Comparison of ENCODE assay signal across 13 cellular contexts in the genomic region with DNA sequence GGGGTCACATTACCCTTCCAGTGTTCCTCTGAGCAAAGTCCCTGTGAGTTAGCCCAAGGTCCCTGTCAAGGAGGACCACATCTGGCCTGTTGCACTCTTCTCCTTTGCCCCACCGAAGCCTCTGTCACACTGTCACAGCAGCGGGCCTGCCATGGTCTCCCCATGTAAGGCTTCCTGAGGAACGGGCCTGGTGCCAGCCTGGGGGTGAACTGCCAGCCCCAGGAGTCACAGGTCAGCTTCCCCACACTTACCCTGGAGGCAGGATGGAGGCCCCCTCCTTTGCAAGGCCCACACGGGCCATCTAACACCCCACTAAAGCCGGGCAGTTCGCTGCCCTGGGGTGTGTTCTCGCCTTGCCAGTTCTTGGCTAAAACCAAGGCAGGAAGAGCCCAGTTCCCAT. TPM values are rescaled to one million over a fixed set of nuclear protein-coding genes. Genes with fewer than 3 reads are reported as not detected.
A peak's percentile ranks its signal among the peaks of the same experiment; 100 is the strongest.
DNase-seq lines count a peak whose midpoint lies in the region; ATAC-seq and TF ChIP-seq lines count a peak whose summit lies in the region.
"Had no signal": no experiment of that assay in that cellular context is flagged by ENCODE, and none has a peak within 500 bp of the region (broad histone marks: within the 10 kb centered on the region; RNA-seq: fewer than 3 reads in every experiment).

No MANE protein-coding gene starts in this region.

- peaks cover 14 to 73% of the 10 kb centered on the region in 2 donors for H3K4me1 ChIP-seq in adrenal gland (replicated peaks in 1 of 2)
- H3K4me1 ChIP-seq: foreskin keratinocyte had no signal

- H3K36me3 ChIP-seq in adrenal gland (replicated peaks in 1 of 2) (no peaks in the 10 kb centered on the region), WERI-Rb-1 (no peaks in the 10 kb centered on the region)

- H3K4me1 Mint-ChIP-seq in T-helper 1 cell treated with Interleukin-12 subunit alpha and Interleukin-12 subunit beta and Interleukin-4 antibody, amounts not matched to agents 30 μg/mL and 1 μg/mL, for 36 hours (ENCODE audit: low read depth): peaks cover 59% of the 10 kb centered on the region
- H3K4me1 Mint-ChIP-seq in memory B cell: peaks cover 61% of the 10 kb centered on the region

- H3K4me3 Mint-ChIP-seq in T-helper 1 cell treated with Interleukin-12 subunit alpha and Interleukin-12 subunit beta and Interleukin-4 antibody, amounts not matched to agents 30 μg/mL and 1 μg/mL, for 36 hours: no peak overlapping the region
- no peak overlapping the region for H3K4me3 Mint-ChIP-seq in memory B cell

- no peak for TF ChIP-seq POLR2A in adrenal gland (IDR thresholded peaks at IDR 0.05)

- intact Hi-C loops in adrenal gland (cut with DNase I): no loop called here

- H3K36me3 Mint-ChIP-seq in T-helper 1 cell treated with Interleukin-12 subunit alpha and Interleukin-12 subunit beta and Interleukin-4 antibody, amounts not matched to agents 30 μg/mL and 1 μg/mL, for 36 hours (ENCODE audit: low read depth): peaks cover 36% of the 10 kb centered on the region
- peaks cover 5% of the 10 kb centered on the region for H3K36me3 Mint-ChIP-seq in memory B cell

- ATAC-seq in memory B cell (ENCODE audit: low read depth) (no peak), HG02884 (IDR thresholded peaks at IDR 0.05; ENCODE audit: unreplicated experiment) (no peak)
- ATAC-seq: foreskin keratinocyte, PC-3 had no signal

- H3K9me3 Mint-ChIP-seq in T-helper 1 cell treated with Interleukin-12 subunit alpha and Interleukin-12 subunit beta and Interleukin-4 antibody, amounts not matched to agents 30 μg/mL and 1 μg/mL, for 36 hours: no peaks in the 10 kb centered on the region
- no peaks in the 10 kb centered on the region for H3K9me3 Mint-ChIP-seq in memory B cell

- 66 to 87% (median 72%) methylated on average over 4 to 7 of the region's 7 CpGs for WGBS in adrenal gland, 4 donors

- H3K27ac Mint-ChIP-seq in T-helper 1 cell treated with Interleukin-12 subunit alpha and Interleukin-12 subunit beta and Interleukin-4 antibody, amounts not matched to agents 30 μg/mL and 1 μg/mL, for 36 hours: peak overlapping the region; percentile 19
- H3K27ac Mint-ChIP-seq in memory B cell: peak overlapping the region; percentile 28

- TF ChIP-seq CTCF in adrenal gland (IDR thresholded peaks at IDR 0.05) (no peak), WERI-Rb-1 (IDR thresholded peaks at IDR 0.05; ENCODE audit: low read depth, low read length) (no peak)

- H3K4me3 ChIP-seq in adrenal gland: no peak overlapping the region
- H3K4me3 ChIP-seq in WERI-Rb-1 (ENCODE audit: low read depth, low read length): no peak overlapping the region

- no peaks in the 10 kb centered on the region for H3K9me3 ChIP-seq in adrenal gland (replicated peaks in 1 of 3)
- H3K9me3 ChIP-seq in WERI-Rb-1 (ENCODE audit: severe bottlenecking): no peaks in the 10 kb centered on the region

- H3K27ac ChIP-seq in adrenal gland (peak overlapping the region in 4 of 5 donors; percentile 54 to 88 (median 72)), substantia nigra (ENCODE audit: low read depth, low read length, poor library complexity, severe bottlenecking) (peak overlapping the region; percentile 64), WERI-Rb-1 (no peak overlapping the region)
- H3K27ac ChIP-seq: foreskin keratinocyte had no signal

- H3K27me3 Mint-ChIP-seq in T-helper 1 cell treated with Interleukin-12 subunit alpha and Interleukin-12 subunit beta and Interleukin-4 antibody, amounts not matched to agents 30 μg/mL and 1 μg/mL, for 36 hours (ENCODE audit: low read depth): no peaks in the 10 kb centered on the region
- no peaks in the 10 kb centered on the region for H3K27me3 Mint-ChIP-seq in memory B cell

- H3K27me3 ChIP-seq in adrenal gland (no peaks in the 10 kb centered on the region), WERI-Rb-1 (ENCODE audit: insufficient read depth, low read depth, severe bottlenecking) (peaks cover 54% of the 10 kb centered on the region)

- DNase-seq in T-helper 1 cell (no peak), adrenal gland (no peak), memory B cell (ENCODE audit: low spot score in 2 of 2) (no peak), substantia nigra (lab: John Stamatoyannopoulos, UW) (no peak), kidney glomerular epithelial cell (lab: John Stamatoyannopoulos, UW) (no peak), WERI-Rb-1 (no peak)
- DNase-seq: foreskin keratinocyte, NCI-H1092, NCI-H2227 treated with DMSO at 0.1 percent for 48 hours, PC-3, T-helper 9 cell had no signal

RNA-seq across cellular contexts. Expression of a gene that starts 14.1 kb away (rescaled TPM):
- total RNA-seq in adrenal gland: 10 to 100 TPM; 14.6 to 58.3 (median 36.8) TPM
- polyA plus RNA-seq in adrenal gland: 10 to 100 TPM in 2 of 3 donors, 1 to 10 TPM in 1; 7.7 to 11.7 (median 10.7) TPM

RNA-seq across cellular contexts. Expression of a gene that starts 48.9 kb away (rescaled TPM):
- total RNA-seq in adrenal gland: 10 to 100 TPM; 33.2 to 62.3 (median 43.8) TPM
- 10 to 100 TPM; 17.0 to 23.3 (median 23.2) TPM for polyA plus RNA-seq in adrenal gland
